ENCODE assay signal across 8 cellular contexts in genomic region chr3:184298759-184299487, GRCh38.
DNase-seq lines count a peak whose midpoint lies in the region; ATAC-seq and FAIRE-seq lines count a peak whose summit lies in the region.

TSS of gene PSMD2 (plus strand) at chr3:184299241. CDS start at chr3:184299267, 26 bp downstream.

- peak within 1 kb of the TSS; percentile 74 for H3K27ac ChIP-seq in effector memory CD4-positive, alpha-beta T cell (ENCODE audit: insufficient read depth, low read length, poor library complexity, severe bottlenecking)

- DNase-seq in COR-L47 (lab: John Stamatoyannopoulos, UW) (peak; percentile 99), HTR-8/SVneo (ENCODE audit: insufficient read length, low spot score) (peak; percentile 97), NOMO-1 treated with DMSO at 0.1 percent for 48 hours (lab: John Stamatoyannopoulos, UW; ENCODE audit: unreplicated experiment) (peak; percentile 98), medulla oblongata (ENCODE audit: extremely low spot score) (peak; percentile 97)
- peak; percentile 97 to 98 for DNase-seq in activated CD8-positive, alpha-beta memory T cell treated with anti-CD3 and anti-CD28 coated beads for 4 hours (ENCODE audit: low read depth in 2 of 2)
- DNase-seq in effector memory CD4-positive, alpha-beta T cell, result peak; percentile 96 to 97 (median 97)
- peak; percentile 93 to 98 (median 98) for DNase-seq in stimulated activated CD4-positive, alpha-beta T cell treated with anti-CD3 and anti-CD28 coated beads, TNF-alpha, amount 100 ng/mL, for 48 hours (ENCODE audit: low read depth in 3 of 3)

- H3K4me3 ChIP-seq in effector memory CD4-positive, alpha-beta T cell (ENCODE audit: insufficient read depth, low read depth, low read length, poor library complexity, severe bottlenecking), result peak within 1 kb of the TSS; percentile 64

- peaks cover 6% of the 10 kb centered on the region for H3K4me1 ChIP-seq in effector memory CD4-positive, alpha-beta T cell (ENCODE audit: control insufficient read depth, insufficient read depth, low read length, poor library complexity, severe bottlenecking)

- FAIRE-seq in HTR-8/SVneo (lab: Jason Lieb, UNC), result no peak

- H3K9me3 ChIP-seq in effector memory CD4-positive, alpha-beta T cell (ENCODE audit: control insufficient read depth, low read length), result no peaks in the 10 kb centered on the region

- H3K27me3 ChIP-seq in effector memory CD4-positive, alpha-beta T cell (replicated peaks; ENCODE audit: control insufficient read depth, insufficient read depth, low read length, poor library complexity, severe bottlenecking), result no peaks in the 10 kb centered on the region

- peaks cover 33% of the 10 kb centered on the region for H3K36me3 ChIP-seq in effector memory CD4-positive, alpha-beta T cell (ENCODE audit: control insufficient read depth, insufficient read depth, low read length)

- ATAC-seq in GM21381 (IDR thresholded peaks at IDR 0.05; ENCODE audit: unreplicated experiment), result peak; percentile 94

Comparison
In these comparisons a context has a peak if more than half of its experiments do, and no peak if none do; other contexts are left out.
1. Peak in every context shown above with its lines: DNase-seq, ATAC-seq, H3K4me3 ChIP-seq and H3K27ac ChIP-seq.